ENCODE assay signal across 10 cellular contexts in genomic region chr15:29820802-29821160, GRCh38. TPM values are rescaled to one million over a fixed set of nuclear protein-coding genes. Genes with fewer than 3 reads are reported as not detected.
DNase-seq lines count a peak whose midpoint lies in the region; ATAC-seq and TF ChIP-seq lines count a peak whose summit lies in the region.
"Had no signal": no experiment of that assay in that cellular context is flagged by ENCODE, and none has a peak within 500 bp of the region (broad histone marks: within the 10 kb centered on the region; RNA-seq: fewer than 3 reads in every experiment).

No MANE protein-coding gene starts in this region.

- TF ChIP-seq CTCF in Calu3 (IDR thresholded peaks at IDR 0.05; ENCODE audit: unreplicated experiment) (no peak), WI38 (IDR thresholded peaks at IDR 0.05; ENCODE audit: low read depth, low read length) (no peak), glutamatergic neuron (IDR thresholded peaks at IDR 0.05; ENCODE audit: partially characterized antibody, unreplicated experiment) (no peak), prostate gland (IDR thresholded peaks at IDR 0.05) (no peak)

- H3K36me3 ChIP-seq in prostate gland = no peaks in the 10 kb centered on the region

- peak overlapping the region; percentile 97 for H3K27ac ChIP-seq in prostate gland

- H3K36me3 Mint-ChIP-seq in Calu3 (ENCODE audit: insufficient read depth, unreplicated experiment) (peaks cover 14% of the 10 kb centered on the region), glutamatergic neuron (ENCODE audit: unreplicated experiment) (peaks cover 4% of the 10 kb centered on the region)
- H3K36me3 Mint-ChIP-seq in activated T-helper 17 cell treated with anti-CD3 and anti-CD28 coated beads, Interleukin-2, amount 50 U/mL, for 72 hours (ENCODE audit: low read depth) = peaks cover 10% of the 10 kb centered on the region

- no peaks in the 10 kb centered on the region for H3K27me3 Mint-ChIP-seq in Calu3 (ENCODE audit: unreplicated experiment)
- peaks cover 13% of the 10 kb centered on the region for H3K27me3 Mint-ChIP-seq in glutamatergic neuron (ENCODE audit: unreplicated experiment)
- peaks cover 31% of the 10 kb centered on the region for H3K27me3 Mint-ChIP-seq in activated T-helper 17 cell treated with anti-CD3 and anti-CD28 coated beads, Interleukin-2, amount 50 U/mL, for 72 hours

- H3K4me1 Mint-ChIP-seq in Calu3 (ENCODE audit: low read depth, unreplicated experiment) = no peaks in the 10 kb centered on the region
- peaks cover 22% of the 10 kb centered on the region for H3K4me1 Mint-ChIP-seq in glutamatergic neuron (ENCODE audit: low read depth, unreplicated experiment)
- H3K4me1 Mint-ChIP-seq in activated T-helper 17 cell treated with anti-CD3 and anti-CD28 coated beads, Interleukin-2, amount 50 U/mL, for 72 hours = peaks cover 5% of the 10 kb centered on the region

- no peaks in the 10 kb centered on the region for H3K27me3 ChIP-seq in prostate gland (replicated peaks; ENCODE audit: insufficient read depth)

- no peak for ATAC-seq in HG03159 (IDR thresholded peaks at IDR 0.05; ENCODE audit: unreplicated experiment)
- no peak for ATAC-seq in activated T-helper 17 cell treated with anti-CD3 and anti-CD28 coated beads, Interleukin-2, amount 50 U/mL, for 72 hours (replicated peaks)

- peaks cover 1% of the 10 kb centered on the region for H3K4me1 ChIP-seq in prostate gland (replicated peaks)

- H3K4me3 Mint-ChIP-seq in Calu3 (ENCODE audit: low read depth, unreplicated experiment) (peak overlapping the region; percentile 58), glutamatergic neuron (ENCODE audit: unreplicated experiment) (peak overlapping the region; percentile 89)
- H3K4me3 Mint-ChIP-seq in activated T-helper 17 cell treated with anti-CD3 and anti-CD28 coated beads, Interleukin-2, amount 50 U/mL, for 72 hours = no peak overlapping the region

- WGBS in prostate gland = 25% methylated on average over 4 of the region's 4 CpGs

- intact Hi-C loops in Calu3 (cut with micrococcal nuclease; ENCODE audit: unreplicated experiment) (loop anchor here (1.0 to 2.0 kb wide), 2 partner anchors 8 to 104 kb away; no protein-coding TSS in a partner anchor), prostate gland (cut with DNase I) (loop anchor here (10.0 kb wide), 2 partner anchors 94 to 254 kb away; no protein-coding TSS in a partner anchor)

- H3K9me3 ChIP-seq in prostate gland = no peaks in the 10 kb centered on the region

- H3K4me3 ChIP-seq in WI38 (ENCODE audit: low read depth, low read length) (peak overlapping the region; percentile 67), prostate gland (peak overlapping the region; percentile 94)

- no peak for TF ChIP-seq POLR2A in prostate gland (IDR thresholded peaks at IDR 0.05)

- no peaks in the 10 kb centered on the region for H3K9me3 Mint-ChIP-seq in Calu3 (ENCODE audit: low read depth, unreplicated experiment)
- peaks cover 10% of the 10 kb centered on the region for H3K9me3 Mint-ChIP-seq in glutamatergic neuron (ENCODE audit: unreplicated experiment)
- no peaks in the 10 kb centered on the region for H3K9me3 Mint-ChIP-seq in activated T-helper 17 cell treated with anti-CD3 and anti-CD28 coated beads, Interleukin-2, amount 50 U/mL, for 72 hours

- H3K27ac Mint-ChIP-seq in Calu3 (ENCODE audit: unreplicated experiment) (no peak overlapping the region), glutamatergic neuron (ENCODE audit: unreplicated experiment) (peak overlapping the region; percentile 78)
- no peak overlapping the region for H3K27ac Mint-ChIP-seq in activated T-helper 17 cell treated with anti-CD3 and anti-CD28 coated beads, Interleukin-2, amount 50 U/mL, for 72 hours

- TSS peak; percentile 51 for BruUV-seq in Calu3 (replicated peaks; lab: Mats Ljungman, UMichigan)

- CTCF ChIA-PET in Calu3 (lab: Charles Lee) = no interaction called here

- DNase-seq in Calu3 = no peak
- DNase-seq in glutamatergic neuron = no peak
- no peak for DNase-seq in prostate gland (ENCODE audit: low spot score)
- DNase-seq in hepatic stellate cell (ENCODE audit: low spot score) = no peak
- DNase-seq in cerebellum (ENCODE audit: low spot score) = no peak
- DNase-seq: GDM1, SIG-M5 had no signal

RNA-seq across cellular contexts. Expression of gene TJP1, which starts 1.5 kb away (rescaled TPM):
- 37.4 and 44.3 TPM in 2 replicates for total RNA-seq in Calu3 (2022)
- total RNA-seq in glutamatergic neuron (ENCODE audit: unreplicated experiment) = 129 TPM
- 100 to 1,000 TPM in 1 of 2 donors, 10 to 100 TPM in 1; 88.4 to 216 TPM for total RNA-seq in prostate gland
- total RNA-seq in cerebellum = 82.0 TPM
- not detected for total RNA-seq in activated T-helper 17 cell treated with anti-CD3 and anti-CD28 coated beads, Interleukin-2, amount 50 U/mL, for 72 hours

Comparison
In these comparisons a context has a peak if more than half of its experiments do, and no peak if none do; other contexts are left out.
1. RNA of gene TJP1, which starts 1.5 kb away (total RNA-seq): 88.4 to 216 TPM in prostate gland, 129 TPM in glutamatergic neuron (single experiment), 82.0 TPM in cerebellum (single experiment) and 37.4 to 44.3 TPM in Calu3; not detected in activated T-helper 17 cell treated with anti-CD3 and anti-CD28 coated beads, Interleukin-2, amount 50 U/mL, for 72 hours; every median in the first group is over 10 times any median in the second.